1 cellular context compared by ENCODE assay signal in genomic region chr19:39212377-39212742, GRCh38.
TF ChIP-seq lines count a peak whose summit lies in the region.

No MANE protein-coding gene starts in this region.

TF ChIP-seq in H1, 55 proteins besides CTCF, POLR2A, EP300 and RAD21 (continued from another document):
- TF ChIP-seq GABPA (IDR thresholded peaks at IDR 0.05; ENCODE audit: borderline replicate concordance, insufficient read depth, low read length): no peak
- TF ChIP-seq KDM1A (IDR thresholded peaks at IDR 0.05; ENCODE audit: borderline replicate concordance, low read length): peak; percentile 86; the same call in 1 of the 2 replicates
- no peak for TF ChIP-seq TAF7 (optimal IDR thresholded peaks at IDR 0.05; ENCODE audit: borderline replicate concordance, low read depth, low read length)
- TF ChIP-seq ZNF274 (IDR thresholded peaks at IDR 0.05; ENCODE audit: borderline replicate concordance, extremely low read depth, low read length): no peak
- TF ChIP-seq TBP (IDR thresholded peaks at IDR 0.05; ENCODE audit: low read depth, low read length): peak; percentile 55; the same call in 1 of the 2 replicates
- 0 out of 2 replicates have a peak, but pooled peaks have one; percentile 36 for TF ChIP-seq YY1 (IDR thresholded peaks at IDR 0.05; ENCODE audit: low read depth, low read length)
- no peak for TF ChIP-seq SP4 (IDR thresholded peaks at IDR 0.05; ENCODE audit: low read length)
- TF ChIP-seq SIRT6 (IDR thresholded peaks at IDR 0.05; ENCODE audit: low read length): no peak
- TF ChIP-seq MAFK (IDR thresholded peaks at IDR 0.05; ENCODE audit: low read depth, low read length): no peak
- TF ChIP-seq NANOG (IDR thresholded peaks at IDR 0.05; ENCODE audit: insufficient read depth, low read depth, low read length, poor library complexity, severe bottlenecking): no peak
- TF ChIP-seq CBX5 (IDR thresholded peaks at IDR 0.05; ENCODE audit: low read depth, low read length): no peak
- no peak for TF ChIP-seq CHD1 (IDR thresholded peaks at IDR 0.05; ENCODE audit: low read depth, low read length)
- no peak for TF ChIP-seq PHF8 (conservative IDR thresholded peaks at IDR 0.05; ENCODE audit: low read depth, low read length)
- no peak for TF ChIP-seq HDAC6 (IDR thresholded peaks at IDR 0.05; ENCODE audit: low read depth, low read length)
- no peak for TF ChIP-seq CHD7 (IDR thresholded peaks at IDR 0.05; ENCODE audit: insufficient replicate concordance, low read length)
TF ChIP-seq in H1: peak in this region for 3.
